In the genomic region with DNA sequence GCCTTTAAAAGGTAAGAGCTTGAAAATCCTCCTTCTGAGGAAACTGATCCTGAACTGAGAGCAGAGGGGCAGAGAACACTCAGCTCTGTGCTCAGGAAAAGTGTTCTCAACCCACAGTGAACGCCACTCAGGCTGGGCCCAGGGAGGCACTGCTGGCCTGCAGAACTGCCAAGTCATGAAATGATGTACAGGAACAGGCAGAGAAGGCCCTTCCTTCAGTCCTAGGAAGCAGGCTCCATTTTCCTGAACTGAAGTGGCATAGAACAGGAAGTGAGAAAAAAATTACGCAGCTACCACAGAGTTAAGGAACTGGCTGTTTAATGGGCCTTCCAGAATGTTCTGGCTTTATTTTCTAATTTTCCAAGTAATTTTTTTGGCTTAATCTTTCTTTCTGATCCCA, we compare ENCODE assay signal across 1 cellular context.
A peak's percentile ranks its signal among the peaks of the same experiment; 100 is the strongest.
TF ChIP-seq lines count a peak whose summit lies in the region.

No MANE protein-coding gene starts in this region.

TF ChIP-seq in K562, 482 proteins besides CTCF, POLR2A, EP300 and RAD21 (continued from another document):
- peak; percentile 59 for TF ChIP-seq ZNF316 (IDR thresholded peaks at IDR 0.05)
